ENCODE assay signal across 7 cellular contexts in the genomic region with DNA sequence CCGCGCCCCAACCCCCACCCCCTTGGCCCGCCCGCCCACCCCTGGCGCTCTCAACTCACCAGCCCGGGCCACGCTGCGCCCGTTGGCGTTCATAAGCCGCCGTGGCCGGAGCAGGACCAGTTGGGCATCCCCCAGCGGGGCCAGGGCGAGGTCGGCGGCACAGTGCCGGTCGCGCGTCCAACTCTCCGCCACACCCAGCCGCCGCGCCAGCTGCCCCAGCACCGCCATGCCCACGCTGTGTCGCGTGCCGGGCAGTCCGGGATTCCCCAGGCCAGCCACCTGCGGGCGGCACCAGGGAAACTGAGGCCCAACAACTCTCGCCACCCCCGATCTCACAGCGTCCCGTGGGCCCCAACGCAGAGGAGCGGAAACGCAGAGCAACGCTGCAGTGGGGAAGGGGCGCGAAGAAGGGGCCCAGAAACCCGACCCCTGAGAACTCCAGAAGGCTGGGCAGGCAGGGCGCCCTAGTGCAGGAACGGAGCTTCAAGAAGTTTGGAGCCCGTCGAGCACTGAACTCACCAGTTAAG. TPM values are rescaled to one million over a fixed set of nuclear protein-coding genes. Genes with fewer than 3 reads are reported as not detected.
DNase-seq lines count a peak whose midpoint lies in the region; ATAC-seq and TF ChIP-seq lines count a peak whose summit lies in the region.

No MANE protein-coding gene starts in this region.

- peaks cover 33% of the 10 kb centered on the region for H3K4me1 Mint-ChIP-seq in brain

- H3K36me3 Mint-ChIP-seq in brain, result no peaks in the 10 kb centered on the region

- H3K9ac ChIP-seq in HUES64 (ENCODE audit: low read depth, low read length), result peak overlapping the region; percentile 46

- peaks cover 5% of the 10 kb centered on the region; the same call in 1 of the 2 replicates for H3K27me3 ChIP-seq in HUES64 (ENCODE audit: insufficient read depth, low read length)
- no peaks in the 10 kb centered on the region for H3K27me3 ChIP-seq in left lung
- H3K27me3 ChIP-seq in thymus (ENCODE audit: control insufficient read depth, insufficient read depth), result no peaks in the 10 kb centered on the region

- ATAC-seq in left lung (peak; percentile 57), GM19467 (IDR thresholded peaks at IDR 0.05; ENCODE audit: unreplicated experiment) (no peak)

- H3K4me3 Mint-ChIP-seq in brain, result peak overlapping the region; percentile 94 to 99 (median 96)

- no peaks in the 10 kb centered on the region for H3K9me3 ChIP-seq in HUES64 (ENCODE audit: insufficient read depth, low read depth, low read length)
- no peaks in the 10 kb centered on the region for H3K9me3 ChIP-seq in left lung
- H3K9me3 ChIP-seq in thymus (ENCODE audit: control insufficient read depth), result no peaks in the 10 kb centered on the region

- H3K4me3 ChIP-seq in HUES64 (ENCODE audit: low read length) (peak overlapping the region; percentile 73), left lung (peak overlapping the region; percentile 81 to 85), thymus (ENCODE audit: low read length) (peak overlapping the region; percentile 69)

- peak overlapping the region; percentile 91 to 98 (median 93) for H3K27ac Mint-ChIP-seq in brain

- peaks cover 4% of the 10 kb centered on the region for H3K27me3 Mint-ChIP-seq in brain

- TF ChIP-seq CTCF in GM13976 (IDR thresholded peaks at IDR 0.05; ENCODE audit: borderline replicate concordance, control extremely low read depth, extremely low read depth, insufficient read depth, missing control alignments) (no peak), brain (conservative IDR thresholded peaks at IDR 0.05) (no peak), left lung (IDR thresholded peaks at IDR 0.05) (no peak)

- H3K36me3 ChIP-seq in HUES64 (ENCODE audit: insufficient read depth, low read length) (no peaks in the 10 kb centered on the region), left lung (no peaks in the 10 kb centered on the region), thymus (ENCODE audit: control insufficient read depth, insufficient read depth) (no peaks in the 10 kb centered on the region)

- DNase-seq in GM13976 (ENCODE audit: low spot score) (peak; percentile 61), left lung (peak in 1 of 2 donors; percentile 87), GOT3 (lab: John Stamatoyannopoulos, UW) (no peak)

- no peaks in the 10 kb centered on the region for H3K9me3 Mint-ChIP-seq in brain

- H3K27ac ChIP-seq in HUES64 (ENCODE audit: low read depth, low read length) (no peak overlapping the region), left lung (peak overlapping the region in 1 of 2 donors; percentile 90), thymus (ENCODE audit: low read depth) (no peak overlapping the region)

- intact Hi-C loops in left lung (cut with DNase I), result no loop called here

- in situ Hi-C loops in GM13976 (cut with MboI; ENCODE audit: low sequenced_read_pairs, unreplicated experiment), result no loop called here

- H3K4me1 ChIP-seq in HUES64 (ENCODE audit: insufficient read depth, low read length), result 0 out of 2 replicates have a peak, but pooled peaks cover 7% of the 10 kb centered on the region
- H3K4me1 ChIP-seq in left lung, result peaks cover 4 to 17% of the 10 kb centered on the region in 2 donors
- H3K4me1 ChIP-seq in thymus (ENCODE audit: control insufficient read depth, insufficient read depth, low read length), result peaks cover 15% of the 10 kb centered on the region

- 2% methylated on average over 44 of the region's 48 CpGs for WGBS in HUES64
- 3% methylated on average over 48 of the region's 48 CpGs for WGBS in thymus

RNA-seq across cellular contexts. Expression of gene PTRH1, which starts 0.5 kb away (rescaled TPM):
- polyA plus RNA-seq in HUES64 (2013, experiment 1 of 2), result 6.9 TPM
- polyA plus RNA-seq in HUES64 (2013, experiment 2 of 2), result 4.1 TPM
- polyA plus RNA-seq in brain (ENCODE audit: insufficient read depth, low read depth, low replicate concordance) (16.8 TPM), thymus (12.2 TPM)
- 10 to 100 TPM; 17.1 to 20.2 TPM for total RNA-seq in left lung

RNA-seq across cellular contexts. Expression of gene TTC16, which starts 0.9 kb away (rescaled TPM):
- not detected for polyA plus RNA-seq in HUES64 (2013, experiment 1 of 2)
- polyA plus RNA-seq in HUES64 (2013, experiment 2 of 2), result not detected
- not detected for polyA plus RNA-seq in brain (ENCODE audit: insufficient read depth, low read depth, low replicate concordance)
- total RNA-seq in left lung, result 1 to 10 TPM in 1 of 2 donors, under 1 TPM in 1; 0.15 to 1.0 TPM
- 0.18 TPM for polyA plus RNA-seq in thymus

RNA-seq across cellular contexts. Expression of gene CFAP157, which starts 8.2 kb away (rescaled TPM):
- not detected for polyA plus RNA-seq in HUES64 (2013, experiment 1 of 2)
- polyA plus RNA-seq in HUES64 (2013, experiment 2 of 2), result not detected
- not detected for polyA plus RNA-seq in brain (ENCODE audit: insufficient read depth, low read depth, low replicate concordance)
- 1 to 10 TPM in 1 of 2 donors, under 1 TPM in 1; 0.35 to 7.6 TPM for total RNA-seq in left lung
- 0.62 TPM for polyA plus RNA-seq in thymus

RNA-seq across cellular contexts. Expression of gene TOR2A, which starts 20.1 kb away (rescaled TPM):
- polyA plus RNA-seq in HUES64 (2013, experiment 1 of 2), result 9.2 TPM
- polyA plus RNA-seq in HUES64 (2013, experiment 2 of 2), result 13.4 TPM
- polyA plus RNA-seq in brain (ENCODE audit: insufficient read depth, low read depth, low replicate concordance) (22.1 TPM), thymus (19.3 TPM)
- 10 to 100 TPM; 19.5 to 21.8 TPM for total RNA-seq in left lung
